In genomic region chr15:64896371-64897069, GRCh38 we compare ENCODE assay signal across 9 cellular contexts. TPM values are rescaled to one million over a fixed set of nuclear protein-coding genes. Genes with fewer than 3 reads are reported as not detected.
DNase-seq lines count a peak whose midpoint lies in the region; ATAC-seq, FAIRE-seq and TF ChIP-seq lines count a peak whose summit lies in the region.
"Had no signal": no experiment of that assay in that cellular context is flagged by ENCODE, and none has a peak within 500 bp of the region (broad histone marks: within the 10 kb centered on the region; RNA-seq: fewer than 3 reads in every experiment).

No MANE protein-coding gene starts in this region.

- peaks cover 8 to 68% (median 47%) of the 10 kb centered on the region in 4 donors for H3K4me1 Mint-ChIP-seq in CD4-positive, CD25-positive, alpha-beta regulatory T cell

- no peak for TF ChIP-seq RAD21 in H1 (IDR thresholded peaks at IDR 0.05 in 1 of 2, conservative IDR thresholded peaks at IDR 0.05 in 1 of 2; ENCODE audit: low read depth in 2 of 2, low read length in 2 of 2)

- H3K4me2 ChIP-seq in OCI-LY1 (ENCODE audit: low read length) (peak overlapping the region; percentile 90), H1 (ENCODE audit: insufficient read depth in 1 of 2, low read depth in 2 of 2, low read length in 2 of 2) (no peak overlapping the region)

- H2BK12ac ChIP-seq in H1 (ENCODE audit: low read depth, low read length), result no peak overlapping the region

- H3K9ac ChIP-seq in OCI-LY1 (ENCODE audit: low read length), result peak overlapping the region; percentile 84
- H3K9ac ChIP-seq in H1 (replicated peaks in 1 of 4; ENCODE audit: extremely low read depth in 1 of 4, low read depth in 3 of 4, low read length in 3 of 4), result no peak overlapping the region

- H2BK5ac ChIP-seq in H1 (ENCODE audit: low read depth, low read length), result 0 out of 2 replicates have a peak overlapping the region, but pooled peaks have one; percentile 35

- H3K27ac ChIP-seq in CD4-positive, CD25-positive, alpha-beta regulatory T cell (ENCODE audit: insufficient read depth, low read length, poor library complexity, severe bottlenecking), result peak overlapping the region; percentile 98
- H3K27ac ChIP-seq in OCI-LY1 (ENCODE audit: low read depth, low read length, poor library complexity, severe bottlenecking), result peak overlapping the region; percentile 95
- no peak overlapping the region for H3K27ac ChIP-seq in H1 (ENCODE audit: low read depth, low read length)
- H3K27ac ChIP-seq in ovary, result peak overlapping the region; percentile 34 to 48

- 94% methylated on average over 6 of the region's 6 CpGs; no CpG with 5 or more reads in 1 of the 2 experiments for WGBS in H1 (ENCODE audit: extremely low coverage in 1 of 2, insufficient coverage in 1 of 2, insufficient read length in 1 of 2, insufficient replicate concordance in 2 of 2, low coverage in 1 of 2, low lambda C conversion rate in 2 of 2, missing lambda C conversion rate in 1 of 2), 2 experiments
- 79 to 90% (median 88%) methylated on average over 6 of the region's 6 CpGs for WGBS in ovary, 3 donors

- peak overlapping the region; percentile 47 for H4K91ac ChIP-seq in H1 (replicated peaks; ENCODE audit: insufficient read length, low read length)

- peak overlapping the region; percentile 83 for H3K4me3 ChIP-seq in CD4-positive, CD25-positive, alpha-beta regulatory T cell (ENCODE audit: low read depth, low read length)
- H3K4me3 ChIP-seq in OCI-LY1 (ENCODE audit: low read depth, low read length, poor library complexity, severe bottlenecking), result peak overlapping the region; percentile 65
- no peak overlapping the region for H3K4me3 ChIP-seq in H1 (ENCODE audit: extremely low read depth in 1 of 4, insufficient read depth in 2 of 4, low read depth in 3 of 4, low read length in 4 of 4)
- H3K4me3 ChIP-seq in ovary, result no peak overlapping the region

- H2BK15ac ChIP-seq in H1 (ENCODE audit: low read length), result peak overlapping the region; percentile 75

- H2AFZ ChIP-seq in OCI-LY1 (ENCODE audit: low read length) (no peak overlapping the region), H1 (ENCODE audit: low read length) (no peak overlapping the region)

- no peak for TF ChIP-seq POLR2A in H1 (IDR thresholded peaks at IDR 0.05; ENCODE audit: control extremely low read depth in 1 of 2, low read depth in 2 of 2, low read length in 2 of 2)
- TF ChIP-seq POLR2A in ovary (IDR thresholded peaks at IDR 0.05), result no peak

- FAIRE-seq in H1 (lab: Jason Lieb, UNC), result no peak

- intact Hi-C loops in ovary (cut with DNase I), result loop anchor here in 2 of 4 donors (5.0 to 10.0 kb wide), 3 partner anchors 52 to 162 kb away; partner anchors contain the start of gene PLEKHO2 (in 2 of the 2)
- intact Hi-C loops in left colon (cut with DNase I, micrococcal nuclease), result loop anchor here in 1 of 2 donors (5.0 kb wide), 1 partner anchor 164 kb away; no protein-coding TSS in a partner anchor

- H2AK5ac ChIP-seq in H1 (ENCODE audit: low read depth, low read length), result no peak overlapping the region

- peak overlapping the region; percentile 95 to 99 (median 98) for H3K27ac Mint-ChIP-seq in CD4-positive, CD25-positive, alpha-beta regulatory T cell

- H3K9me3 ChIP-seq in CD4-positive, CD25-positive, alpha-beta regulatory T cell (ENCODE audit: control insufficient read depth in 2 of 2, low read length in 2 of 2), result peaks cover 2 to 6% of the 10 kb centered on the region in 2 experiments
- 0 out of 2 replicates have a peak, but pooled peaks cover 3% of the 10 kb centered on the region for H3K9me3 ChIP-seq in OCI-LY1 (ENCODE audit: low read length)
- H3K9me3 ChIP-seq in H1 (ENCODE audit: insufficient read depth in 2 of 2, low read depth in 1 of 2, low read length in 1 of 2), result peaks cover 6 to 8% of the 10 kb centered on the region in 2 experiments; a peak in 2 of 4 replicates
- H3K9me3 ChIP-seq in ovary, result no peaks in the 10 kb centered on the region

- H2BK120ac ChIP-seq in H1 (replicated peaks; ENCODE audit: low read depth, low read length), result no peak overlapping the region

- peak overlapping the region; percentile 85 to 95 (median 89) for H3K4me3 Mint-ChIP-seq in CD4-positive, CD25-positive, alpha-beta regulatory T cell

- no peak overlapping the region for H3K14ac ChIP-seq in H1 (ENCODE audit: insufficient read length)

- no peak overlapping the region for H4K5ac ChIP-seq in H1 (ENCODE audit: insufficient read length, low read depth, low read length)

- CTCF ChIA-PET in H1 (lab: Charles Lee; ENCODE audit: partially characterized antibody), result interaction anchor here (0.8 to 2.8 kb wide), 4 partner anchors 15 to 95 kb away, joined by 3 to 11 read pairs (median 4); partner anchors contain the start of gene ANKDD1A

- H4K8ac ChIP-seq in H1 (ENCODE audit: extremely low read depth, insufficient read depth, low read length), result no peak overlapping the region

- peaks cover 10% of the 10 kb centered on the region; the same call in 1 of the 2 replicates for H3K23me2 ChIP-seq in H1 (ENCODE audit: low read depth, low read length)

- no peak overlapping the region for H3K4ac ChIP-seq in H1 (replicated peaks; ENCODE audit: insufficient read length, low read depth, low read length)

- H3K36me3 Mint-ChIP-seq in CD4-positive, CD25-positive, alpha-beta regulatory T cell, result peaks cover 4% of the 10 kb centered on the region

- H3K79me2 ChIP-seq in OCI-LY1 (ENCODE audit: insufficient read depth, low read length) (no peaks in the 10 kb centered on the region), H1 (ENCODE audit: control insufficient read depth in 1 of 2, insufficient read depth in 2 of 2, low read length in 2 of 2) (no peaks in the 10 kb centered on the region)

- H3K23ac ChIP-seq in H1 (ENCODE audit: insufficient read length), result no peak overlapping the region

- no peaks in the 10 kb centered on the region for H3K9me2 ChIP-seq in OCI-LY1 (ENCODE audit: low read depth, low read length)

- H3K27me3 ChIP-seq in CD4-positive, CD25-positive, alpha-beta regulatory T cell (ENCODE audit: control insufficient read depth, insufficient read depth, low read length), result no peaks in the 10 kb centered on the region
- H3K27me3 ChIP-seq in OCI-LY1 (ENCODE audit: insufficient read depth, low read length), result no peaks in the 10 kb centered on the region
- no peaks in the 10 kb centered on the region for H3K27me3 ChIP-seq in H1 (replicated peaks in 1 of 4; ENCODE audit: control insufficient read depth in 3 of 4, extremely low read depth in 1 of 4, insufficient read depth in 3 of 4, low read length in 3 of 4)
- H3K27me3 ChIP-seq in ovary, result no peaks in the 10 kb centered on the region

- H3K4me1 ChIP-seq in CD4-positive, CD25-positive, alpha-beta regulatory T cell (ENCODE audit: control insufficient read depth, insufficient read depth, low read length, poor library complexity, severe bottlenecking), result peaks cover 56% of the 10 kb centered on the region
- peaks cover 51% of the 10 kb centered on the region for H3K4me1 ChIP-seq in OCI-LY1 (ENCODE audit: insufficient read depth, low read length, severe bottlenecking)
- H3K4me1 ChIP-seq in H1 (replicated peaks in 1 of 4; ENCODE audit: control insufficient read depth in 3 of 4, insufficient read depth in 4 of 4, low read length in 3 of 4), result peaks cover 7 to 26% (median 14%) of the 10 kb centered on the region in 4 experiments; a peak in 6 of 7 replicates
- peaks cover 20% of the 10 kb centered on the region for H3K4me1 ChIP-seq in ovary (ENCODE audit: insufficient read depth)

- POLR2A ChIA-PET in H1 (lab: Charles Lee; ENCODE audit: partially characterized antibody), result interaction anchor here (1.3 kb wide), 1 partner anchor 14 kb away, joined by 5 read pairs; no protein-coding TSS in a partner anchor

- TF ChIP-seq EP300 in H1 (IDR thresholded peaks at IDR 0.05; ENCODE audit: borderline replicate concordance in 1 of 2, low read depth in 2 of 2, low read length in 2 of 2) (no peak), ovary (IDR thresholded peaks at IDR 0.05) (no peak)

- peaks cover 0 to 5% (median 2%) of the 10 kb centered on the region in 7 donors for H3K9me3 Mint-ChIP-seq in CD4-positive, CD25-positive, alpha-beta regulatory T cell

- no peak for TF ChIP-seq CTCF in OCI-LY1 (IDR thresholded peaks at IDR 0.05; ENCODE audit: low read length)
- no peak for TF ChIP-seq CTCF in H1 (IDR thresholded peaks at IDR 0.05; ENCODE audit: control extremely low read depth in 1 of 3, insufficient read depth in 1 of 3, low read depth in 1 of 3, low read length in 3 of 3)
- TF ChIP-seq CTCF in ovary (IDR thresholded peaks at IDR 0.05), result no peak

- no peak for ATAC-seq in CD4-positive, CD25-positive, alpha-beta regulatory T cell (ENCODE audit: low read depth in 2 of 2)
- no peak for ATAC-seq in left colon
- ATAC-seq in HG03342 (IDR thresholded peaks at IDR 0.05; ENCODE audit: unreplicated experiment), result no peak
- ATAC-seq in GM18502 (IDR thresholded peaks at IDR 0.05; ENCODE audit: poor library complexity, unreplicated experiment), result no peak

- H3K18ac ChIP-seq in H1 (ENCODE audit: extremely low read depth, low read length), result no peak overlapping the region

- no peak overlapping the region for H3K56ac ChIP-seq in H1 (replicated peaks; ENCODE audit: insufficient read length, low read depth, low read length)

- H3K27me3 Mint-ChIP-seq in CD4-positive, CD25-positive, alpha-beta regulatory T cell, result no peaks in the 10 kb centered on the region

- no peak overlapping the region; the same call in 1 of the 2 replicates for H2BK20ac ChIP-seq in H1 (ENCODE audit: low read length)

- H4K20me1 ChIP-seq in OCI-LY1 (ENCODE audit: insufficient read depth, low read length) (no peaks in the 10 kb centered on the region), H1 (replicated peaks in 1 of 2; ENCODE audit: control insufficient read depth in 1 of 2, insufficient read depth in 2 of 2, low read length in 2 of 2) (no peaks in the 10 kb centered on the region)

- no peaks in the 10 kb centered on the region for H3K36me3 ChIP-seq in CD4-positive, CD25-positive, alpha-beta regulatory T cell (ENCODE audit: control insufficient read depth, insufficient read depth, low read length)
- H3K36me3 ChIP-seq in OCI-LY1 (ENCODE audit: insufficient read depth, low read length), result no peaks in the 10 kb centered on the region
- peaks cover 0 to 2% (median 0%) of the 10 kb centered on the region in 4 experiments; a peak in 1 of 8 replicates for H3K36me3 ChIP-seq in H1 (ENCODE audit: control insufficient read depth in 2 of 4, insufficient read depth in 4 of 4, low read length in 3 of 4)
- no peaks in the 10 kb centered on the region for H3K36me3 ChIP-seq in ovary

- no peak for DNase-seq in CD4-positive, CD25-positive, alpha-beta regulatory T cell
- no peak for DNase-seq in H1 (ENCODE audit: low read depth in 1 of 2, low spot score in 2 of 2)
- no peak for DNase-seq in ovary
- DNase-seq in left colon, result no peak
- no peak for DNase-seq in LoVo (ENCODE audit: low spot score)
- DNase-seq: stimulated activated CD4-positive, alpha-beta T cell treated with anti-CD3 and anti-CD28 coated beads, Interleukin-2, amount 100 ng/mL, for 48 hours had no signal

- no peaks in the 10 kb centered on the region for H3F3A ChIP-seq in OCI-LY1 (ENCODE audit: insufficient read depth, low read length)

- H3K79me1 ChIP-seq in H1 (ENCODE audit: low read depth, low read length), result no peaks in the 10 kb centered on the region

RNA-seq across cellular contexts. Expression of gene ANKDD1A, which starts 15.2 kb away (rescaled TPM):
- total RNA-seq in CD4-positive, CD25-positive, alpha-beta regulatory T cell, result 12.4 TPM
- 1 to 10 TPM in 2 of 4 donors, under 1 TPM in 2; 0.35 to 5.4 (median 0.83) TPM for polyA plus RNA-seq in CD4-positive, CD25-positive, alpha-beta regulatory T cell
- 5.0 and 5.7 TPM in 2 replicates for total RNA-seq in H1 (2021; fragmentation: NEBNext Ultra II Directional; extraction: Animal tissue kit (Norgen Biotek cat#: 25700))
- polyA plus RNA-seq in H1 (2011; rRNA removed), result 4.1 and 6.8 TPM in 2 replicates
- polyA plus RNA-seq in H1 (2011; cell fraction: cytosol; rRNA removed), result 5.8 TPM
- polyA plus RNA-seq in H1 (2011; cell fraction: nucleus; rRNA removed), result 24.6 TPM
- 3.7 to 5.5 TPM (median 4.6 TPM) in 4 replicates for polyA plus RNA-seq in H1 (2012, experiment 1 of 2)
- 1.8 TPM for polyA plus RNA-seq in H1 (2012, experiment 2 of 2)
- polyA plus RNA-seq in H1 (2013, experiment 1 of 2), result 2.9 TPM
- polyA plus RNA-seq in H1 (2013, experiment 2 of 2), result 3.0 TPM
- 7.9 and 11.9 TPM in 2 replicates for polyA minus RNA-seq in H1 (2011; rRNA and poly(A)+ RNA removed)
- polyA minus RNA-seq in H1 (2011; cell fraction: cytosol; rRNA and poly(A)+ RNA removed), result 3.4 TPM
- 20.7 TPM for polyA minus RNA-seq in H1 (2011; cell fraction: nucleus; rRNA and poly(A)+ RNA removed)
- 10 to 100 TPM in 5 of 7 donors, 1 to 10 TPM in 2; 5.7 to 29.4 (median 12.1) TPM for total RNA-seq in ovary
- 1 to 10 TPM; 6.2 to 10.0 TPM for polyA plus RNA-seq in ovary
- total RNA-seq in left colon, result 1 to 10 TPM; 1.1 to 2.0 TPM

RNA-seq across cellular contexts. Expression of gene PLEKHO2, which starts 54.8 kb away (rescaled TPM):
- 15.6 TPM for total RNA-seq in CD4-positive, CD25-positive, alpha-beta regulatory T cell
- polyA plus RNA-seq in CD4-positive, CD25-positive, alpha-beta regulatory T cell, result 10 to 100 TPM; 27.2 to 33.4 (median 29.3) TPM
- 20.1 and 20.3 TPM in 2 replicates for total RNA-seq in H1 (2021; fragmentation: NEBNext Ultra II Directional; extraction: Animal tissue kit (Norgen Biotek cat#: 25700))
- 16.9 and 19.7 TPM in 2 replicates for polyA plus RNA-seq in H1 (2011; rRNA removed)
- polyA plus RNA-seq in H1 (2011; cell fraction: cytosol; rRNA removed), result 16.6 TPM
- polyA plus RNA-seq in H1 (2011; cell fraction: nucleus; rRNA removed), result 31.1 TPM
- 18.9 to 22.4 TPM (median 21.2 TPM) in 4 replicates for polyA plus RNA-seq in H1 (2012, experiment 1 of 2)
- 20.6 TPM for polyA plus RNA-seq in H1 (2012, experiment 2 of 2)
- polyA plus RNA-seq in H1 (2013, experiment 1 of 2), result 12.5 TPM
- 12.7 TPM for polyA plus RNA-seq in H1 (2013, experiment 2 of 2)
- 13.3 and 19.6 TPM in 2 replicates for polyA minus RNA-seq in H1 (2011; rRNA and poly(A)+ RNA removed)
- 14.6 TPM for polyA minus RNA-seq in H1 (2011; cell fraction: cytosol; rRNA and poly(A)+ RNA removed)
- 11.1 TPM for polyA minus RNA-seq in H1 (2011; cell fraction: nucleus; rRNA and poly(A)+ RNA removed)
- 10 to 100 TPM; 12.6 to 42.7 (median 27.9) TPM for total RNA-seq in ovary
- polyA plus RNA-seq in ovary, result 10 to 100 TPM; 16.6 to 19.5 TPM
- 10 to 100 TPM in 1 of 2 donors, 1 to 10 TPM in 1; 4.6 to 10.7 TPM for total RNA-seq in left colon

Comparison
In these comparisons a context has a peak if more than half of its experiments do, and no peak if none do; other contexts are left out.
1. H3K4me3 ChIP-seq: peak in CD4-positive, CD25-positive, alpha-beta regulatory T cell (single experiment) and OCI-LY1 (single experiment); none in H1 (0 of 4) and ovary (single experiment).